In genomic region chr11:59076876-59077571, GRCh38 we compare ENCODE assay signal across 13 cellular contexts. TPM values are rescaled to one million over a fixed set of nuclear protein-coding genes. Genes with fewer than 3 reads are reported as not detected.
DNase-seq lines count a peak whose midpoint lies in the region; ATAC-seq and TF ChIP-seq lines count a peak whose summit lies in the region.
"Had no signal": no experiment of that assay in that cellular context is flagged by ENCODE, and none has a peak within 500 bp of the region (broad histone marks: within the 10 kb centered on the region; RNA-seq: fewer than 3 reads in every experiment).

No MANE protein-coding gene starts in this region.

- no peaks in the 10 kb centered on the region for H3K4me1 Mint-ChIP-seq in osteocyte (ENCODE audit: unreplicated experiment)

- peak; percentile 35 for DNase-seq in GM06990 (ENCODE audit: extremely low read depth, insufficient read length)
- DNase-seq in NOMO-1 treated with DMSO at 0.1 percent for 48 hours (lab: John Stamatoyannopoulos, UW; ENCODE audit: unreplicated experiment): peak; percentile 79
- DNase-seq in osteocyte (ENCODE audit: extremely low spot score, unreplicated experiment): no peak
- no peak for DNase-seq in pons (ENCODE audit: low spot score)
- no peak for DNase-seq in WERI-Rb-1
- DNase-seq in right cardiac atrium: no peak
- DNase-seq: cerebellar nuclear complex, heart left ventricle had no signal

- H3K9me3 ChIP-seq in WERI-Rb-1 (ENCODE audit: severe bottlenecking): no peaks in the 10 kb centered on the region
- H3K9me3 ChIP-seq in right cardiac atrium (ENCODE audit: control insufficient read depth, low read length): no peaks in the 10 kb centered on the region

- H3K4me1 ChIP-seq in right cardiac atrium (ENCODE audit: control insufficient read depth, insufficient read depth, low read length): no peaks in the 10 kb centered on the region
- H3K4me1 ChIP-seq: heart left ventricle had no signal

- no peak overlapping the region for H3K4me3 Mint-ChIP-seq in osteocyte (ENCODE audit: unreplicated experiment)
- H3K4me3 Mint-ChIP-seq: nephron had no signal

- intact Hi-C loops in right cardiac atrium (cut with DNase I): no loop called here

- H3K27me3 ChIP-seq in GM06990 (replicated peaks; ENCODE audit: control insufficient read depth, insufficient read depth, low read length): no peaks in the 10 kb centered on the region
- peaks cover 15% of the 10 kb centered on the region for H3K27me3 ChIP-seq in WERI-Rb-1 (ENCODE audit: insufficient read depth, low read depth, severe bottlenecking)
- no peaks in the 10 kb centered on the region for H3K27me3 ChIP-seq in right cardiac atrium (ENCODE audit: control insufficient read depth, insufficient read depth)

- WGBS in right cardiac atrium: 78% methylated on average over 8 of the region's 8 CpGs

- peaks cover 44% of the 10 kb centered on the region for H3K27me3 Mint-ChIP-seq in osteocyte (ENCODE audit: unreplicated experiment)

- ATAC-seq in GM19438 (IDR thresholded peaks at IDR 0.05; ENCODE audit: low read depth, unreplicated experiment): peak; percentile 75
- ATAC-seq in HG03039 (IDR thresholded peaks at IDR 0.05; ENCODE audit: unreplicated experiment): peak; percentile 87
- ATAC-seq in right cardiac atrium: no peak
- ATAC-seq: heart left ventricle, Right ventricle myocardium inferior had no signal

- no peak overlapping the region for H3K27ac Mint-ChIP-seq in osteocyte (ENCODE audit: unreplicated experiment)
- H3K27ac Mint-ChIP-seq: nephron had no signal

- no peaks in the 10 kb centered on the region for H3K9me3 Mint-ChIP-seq in osteocyte (ENCODE audit: unreplicated experiment)

- no peak overlapping the region for H3K27ac ChIP-seq in WERI-Rb-1
- H3K27ac ChIP-seq in right cardiac atrium (ENCODE audit: low read length): no peak overlapping the region
- H3K27ac ChIP-seq: heart left ventricle had no signal

- no peak for TF ChIP-seq CTCF in GM06990 (IDR thresholded peaks at IDR 0.05; ENCODE audit: insufficient read depth, low read length, poor library complexity, severe bottlenecking)
- no peak for TF ChIP-seq CTCF in osteocyte (IDR thresholded peaks at IDR 0.05)
- TF ChIP-seq CTCF in WERI-Rb-1 (IDR thresholded peaks at IDR 0.05; ENCODE audit: low read depth, low read length): no peak

- H3K36me3 ChIP-seq in GM06990 (ENCODE audit: control insufficient read depth, insufficient read depth, low read length) (no peaks in the 10 kb centered on the region), WERI-Rb-1 (no peaks in the 10 kb centered on the region)
- H3K36me3 ChIP-seq: heart left ventricle had no signal

- H3K36me3 Mint-ChIP-seq in osteocyte (ENCODE audit: unreplicated experiment): no peaks in the 10 kb centered on the region

- no peak overlapping the region for H3K4me3 ChIP-seq in GM06990 (replicated peaks; ENCODE audit: low read depth, low read length)
- H3K4me3 ChIP-seq in WERI-Rb-1 (ENCODE audit: low read depth, low read length): no peak overlapping the region
- no peak overlapping the region for H3K4me3 ChIP-seq in right cardiac atrium (ENCODE audit: low read length)
- H3K4me3 ChIP-seq: heart left ventricle had no signal

RNA-seq across cellular contexts. Expression of gene GLYATL1B, which starts 9.1 kb away (rescaled TPM):
- total RNA-seq in osteocyte (not detected in 2 replicates), right cardiac atrium (not detected)
- polyA plus RNA-seq in right cardiac atrium: not detected
- total RNA-seq: heart left ventricle, Right ventricle myocardium inferior, urinary bladder had no signal
- polyA plus RNA-seq: heart left ventricle, urinary bladder had no signal

RNA-seq across cellular contexts. Expression of gene FAM111B, which starts 30.0 kb away (rescaled TPM):
- total RNA-seq in osteocyte: 2.7 and 2.8 TPM in 2 replicates
- 1 to 10 TPM in 1 of 4 donors, under 1 TPM in 2, not detected in 1; 0.17 to 2.5 (median 0.91) TPM for total RNA-seq in right cardiac atrium
- polyA plus RNA-seq in right cardiac atrium: 0.05 TPM

Comparison
In these comparisons a context has a peak if more than half of its experiments do, and no peak if none do; other contexts are left out.
1. DNase-seq: peak in GM06990 (single experiment) and NOMO-1 treated with DMSO at 0.1 percent for 48 hours (single experiment); none in osteocyte (single experiment), pons (single experiment), WERI-Rb-1 (single experiment) and right cardiac atrium (0 of 3).
2. ATAC-seq: peak in GM19438 (single experiment) and HG03039 (single experiment); none in right cardiac atrium (0 of 2).